ENCODE assay signal across 25 cellular contexts in the genomic region with DNA sequence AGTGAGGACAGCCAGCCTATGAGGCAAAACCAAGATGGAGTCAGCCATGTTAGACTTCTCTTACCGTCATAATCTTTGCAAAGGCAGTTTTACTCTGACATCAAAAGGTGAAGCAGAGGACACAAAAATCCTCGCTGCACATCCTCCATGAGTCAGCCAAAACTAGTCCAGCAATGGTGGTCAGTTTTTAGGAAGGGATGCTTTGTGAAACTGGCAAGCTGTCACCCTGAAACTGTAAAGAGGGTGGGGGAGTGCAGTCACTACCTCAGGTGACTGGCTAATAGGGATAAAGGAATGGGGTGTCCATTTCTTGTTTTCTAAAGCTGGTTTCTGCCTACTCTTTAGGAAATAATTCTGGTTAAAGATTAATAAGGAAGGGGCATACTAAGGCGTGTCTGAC. TPM values are rescaled to one million over a fixed set of nuclear protein-coding genes. Genes with fewer than 3 reads are reported as not detected.
"Had no signal": no experiment of that assay in that cellular context is flagged by ENCODE, and none has a peak within 500 bp of the region (broad histone marks: within the 10 kb centered on the region; RNA-seq: fewer than 3 reads in every experiment).

No MANE protein-coding gene starts in this region.

- H3K4me3 ChIP-seq: PC-9 had no signal

- DNase-seq: activated CD4-positive, alpha-beta T cell treated with anti-CD3 and anti-CD28 coated beads for 48 hours; activated CD4-positive, alpha-beta T cell treated with anti-CD3 and anti-CD28 coated beads, Interleukin-2, amount 50 U/mL, for 48 hours; activated CD4-positive, CD25-positive, alpha-beta regulatory T cell treated with anti-CD3 and anti-CD28 coated beads, Interleukin-2, amount 50 U/mL, for 72 hours; activated CD8-positive, alpha-beta memory T cell treated with anti-CD3 and anti-CD28 coated beads, Interleukin-2, amount 10 ng/mL, durations not matched to agents 7 days and 5 days; activated effector memory CD4-positive, alpha-beta T cell treated with Interleukin-2 at 50 U/mL for 16 hours; activated naive CD4-positive, alpha-beta T cell; activated naive CD8-positive, alpha-beta T cell treated with anti-CD3 and anti-CD28 coated beads, Interleukin-2, amount 50 U/mL, for 24 hours; activated T-cell treated with anti-CD3 and anti-CD28 coated beads, Interleukin-2, amount 50 U/mL, for 24 hours; amniotic stem cell; Karpas-422; NCI-H1048; NCI-H146; NCI-H187 treated with DMSO at 0.1 percent for 48 hours; NCI-H2081 treated with DMSO at 0.1 percent for 48 hours; NCI-H446; NCI-H524; PC-9; SIG-M5; T-helper 17 cell; T-helper 9 cell had no signal

- ATAC-seq: activated CD8-positive, alpha-beta memory T cell treated with anti-CD3 and anti-CD28 coated beads, Interleukin-2, amount 10 ng/mL, durations not matched to agents 7 days and 5 days; activated naive CD4-positive, alpha-beta T cell treated with anti-CD3 and anti-CD28 coated beads, Interleukin-2, amount 50 U/mL, for 72 hours; activated naive CD8-positive, alpha-beta T cell treated with anti-CD3 and anti-CD28 coated beads, Interleukin-2, amount 50 U/mL, for 24 hours; T-helper 17 cell; WTC11 had no signal

- H3K9me3 Mint-ChIP-seq: central memory CD8-positive, alpha-beta T cell had no signal

- H3K27me3 Mint-ChIP-seq: T-helper 17 cell had no signal

- H3K4me3 Mint-ChIP-seq: activated CD8-positive, alpha-beta memory T cell treated with anti-CD3 and anti-CD28 coated beads, Interleukin-2, amount 10 ng/mL, durations not matched to agents 7 days and 5 days; activated naive CD8-positive, alpha-beta T cell treated with anti-CD3 and anti-CD28 coated beads, Interleukin-2, amount 50 U/mL, for 24 hours; activated T-cell treated with anti-CD3 and anti-CD28 coated beads, Interleukin-2, amount 50 U/mL, for 24 hours; activated T-helper 1 cell treated with anti-CD3 and anti-CD28 coated beads, Interleukin-12 subunit alpha, Interleukin-12 subunit beta, Interleukin-2, Interleukin-4 antibody, amounts not matched to agents 30 ng/mL and 10 ng/mL and 1 ng/mL, durations not matched to agents 14 hours and 24 hours and 36 hours; brain; central memory CD8-positive, alpha-beta T cell; T-helper 17 cell; WTC11 had no signal

- H3K27ac Mint-ChIP-seq: activated CD8-positive, alpha-beta memory T cell treated with anti-CD3 and anti-CD28 coated beads, Interleukin-2, amount 10 ng/mL, durations not matched to agents 7 days and 5 days; activated naive CD4-positive, alpha-beta T cell treated with anti-CD3 and anti-CD28 coated beads, Interleukin-2, amount 50 U/mL, for 72 hours; activated naive CD8-positive, alpha-beta T cell treated with anti-CD3 and anti-CD28 coated beads, Interleukin-2, amount 50 U/mL, for 24 hours; activated T-cell treated with anti-CD3 and anti-CD28 coated beads, Interleukin-2, amount 50 U/mL, for 24 hours; activated T-helper 1 cell treated with anti-CD3 and anti-CD28 coated beads, Interleukin-12 subunit alpha, Interleukin-12 subunit beta, Interleukin-2, Interleukin-4 antibody, amounts not matched to agents 30 ng/mL and 10 ng/mL and 1 ng/mL, durations not matched to agents 14 hours and 24 hours and 36 hours; brain; T-helper 17 cell; WTC11 had no signal

RNA-seq across cellular contexts. Expression of gene ZDHHC22, which starts 48.9 kb away (rescaled TPM):
- total RNA-seq: activated CD8-positive, alpha-beta memory T cell treated with anti-CD3 and anti-CD28 coated beads, Interleukin-2, amount 10 ng/mL, durations not matched to agents 7 days and 5 days; activated naive CD4-positive, alpha-beta T cell treated with anti-CD3 and anti-CD28 coated beads, Interleukin-2, amount 50 U/mL, for 72 hours; activated T-helper 1 cell treated with anti-CD3 and anti-CD28 coated beads, Interleukin-12 subunit alpha, Interleukin-12 subunit beta, Interleukin-2, Interleukin-4 antibody, amounts not matched to agents 30 ng/mL and 10 ng/mL and 1 ng/mL, durations not matched to agents 14 hours and 24 hours and 36 hours; PC-9; T-helper 17 cell had no signal
